In genomic region chr11:26947904-26948639, GRCh38 we compare ENCODE assay signal across 13 cellular contexts. TPM values are rescaled to one million over a fixed set of nuclear protein-coding genes. Genes with fewer than 3 reads are reported as not detected.
DNase-seq lines count a peak whose midpoint lies in the region; ATAC-seq and TF ChIP-seq lines count a peak whose summit lies in the region.
"Had no signal": no experiment of that assay in that cellular context is flagged by ENCODE, and none has a peak within 500 bp of the region (broad histone marks: within the 10 kb centered on the region; RNA-seq: fewer than 3 reads in every experiment).

No MANE protein-coding gene starts in this region.

- 56 to 74% methylated on average over 3 of the region's 3 CpGs for WGBS in sigmoid colon, 2 donors

- H3K27ac ChIP-seq in RWPE2 (ENCODE audit: poor library complexity, severe bottlenecking) (peak overlapping the region; percentile 87), sigmoid colon (peak overlapping the region; percentile 53 to 78 (median 70)), WERI-Rb-1 (no peak overlapping the region)
- H3K27ac ChIP-seq: dorsolateral prefrontal cortex had no signal

- no peaks in the 10 kb centered on the region for H3K36me3 ChIP-seq in RWPE2 (ENCODE audit: low read depth)
- no peaks in the 10 kb centered on the region for H3K36me3 ChIP-seq in sigmoid colon
- no peaks in the 10 kb centered on the region for H3K36me3 ChIP-seq in WERI-Rb-1
- H3K36me3 ChIP-seq: adrenal gland had no signal

- ATAC-seq in RWPE2 (ENCODE audit: low read depth), result peak; percentile 28
- no peak for ATAC-seq in HG03095 (IDR thresholded peaks at IDR 0.05; ENCODE audit: unreplicated experiment)
- no peak for ATAC-seq in GM21526 (IDR thresholded peaks at IDR 0.05; ENCODE audit: low FRiP score, unreplicated experiment)

- H3K27me3 ChIP-seq in RWPE2 (ENCODE audit: insufficient read depth, poor library complexity, severe bottlenecking), result no peaks in the 10 kb centered on the region
- H3K27me3 ChIP-seq in sigmoid colon, result no peaks in the 10 kb centered on the region
- peaks cover 11% of the 10 kb centered on the region for H3K27me3 ChIP-seq in WERI-Rb-1 (ENCODE audit: insufficient read depth, low read depth, severe bottlenecking)
- H3K27me3 ChIP-seq: adrenal gland, dorsolateral prefrontal cortex had no signal

- intact Hi-C loops in sigmoid colon (cut with DNase I), result loop anchor here (5.0 kb wide), 2 partner anchors 44 to 191 kb away; partner anchors contain the start of gene FIBIN

- H3K9me3 ChIP-seq in RWPE2 (ENCODE audit: severe bottlenecking) (no peaks in the 10 kb centered on the region), sigmoid colon (no peaks in the 10 kb centered on the region), WERI-Rb-1 (ENCODE audit: severe bottlenecking) (no peaks in the 10 kb centered on the region)
- H3K9me3 ChIP-seq: adrenal gland had no signal

- no peak for TF ChIP-seq CTCF in RWPE2 (IDR thresholded peaks at IDR 0.05; ENCODE audit: poor library complexity, severe bottlenecking)
- no peak for TF ChIP-seq CTCF in fibroblast of mammary gland (conservative IDR thresholded peaks at IDR 0.05; ENCODE audit: control insufficient read depth, insufficient read depth, low read depth, low read length)
- no peak for TF ChIP-seq CTCF in sigmoid colon (IDR thresholded peaks at IDR 0.05)
- TF ChIP-seq CTCF in WERI-Rb-1 (IDR thresholded peaks at IDR 0.05; ENCODE audit: low read depth, low read length), result no peak

- H3K4me1 ChIP-seq in RWPE2 (ENCODE audit: insufficient read depth, poor library complexity, severe bottlenecking) (peaks cover 30% of the 10 kb centered on the region), sigmoid colon (peaks cover 0 to 60% (median 37%) of the 10 kb centered on the region in 4 donors)
- H3K4me1 ChIP-seq: adrenal gland had no signal

- TF ChIP-seq EP300 in sigmoid colon (IDR thresholded peaks at IDR 0.05), result no peak

- DNase-seq in EH (ENCODE audit: low read depth) (peak; percentile 81), RWPE2 (ENCODE audit: low spot score) (no peak), fibroblast of mammary gland (ENCODE audit: low read depth) (peak; percentile 85), sigmoid colon (no peak), NCI-H526 (lab: John Stamatoyannopoulos, UW) (no peak), WERI-Rb-1 (no peak)
- DNase-seq: activated T-cell treated with anti-CD3 and anti-CD28 coated beads, Interleukin-2, amount 50 U/mL, for 48 hours; dorsolateral prefrontal cortex had no signal

- H3K4me3 ChIP-seq in RWPE2 (ENCODE audit: severe bottlenecking), result no peak overlapping the region
- H3K4me3 ChIP-seq in fibroblast of mammary gland (ENCODE audit: control insufficient read depth, low read depth, low read length), result no peak overlapping the region
- H3K4me3 ChIP-seq in sigmoid colon, result no peak overlapping the region
- no peak overlapping the region for H3K4me3 ChIP-seq in WERI-Rb-1 (ENCODE audit: low read depth, low read length)
- H3K4me3 ChIP-seq: adrenal gland, dorsolateral prefrontal cortex, skin epidermis had no signal

- no peak for TF ChIP-seq POLR2A in sigmoid colon (IDR thresholded peaks at IDR 0.05)

RNA-seq across cellular contexts. Expression of gene FIBIN, which starts 45.8 kb away (rescaled TPM):
- total RNA-seq in sigmoid colon, result 10 to 100 TPM; 29.1 to 54.6 (median 34.1) TPM
- 1 to 10 TPM in 2 of 3 donors, under 1 TPM in 1; 0.46 to 6.0 (median 4.6) TPM for polyA plus RNA-seq in sigmoid colon
- total RNA-seq: T-helper 1 cell treated with Interleukin-12 subunit alpha and Interleukin-12 subunit beta and Interleukin-4 antibody, amounts not matched to agents 30 ng/mL and 1 ng/mL, for 36 hours had no signal

Comparison
In these comparisons a context has a peak if more than half of its experiments do, and no peak if none do; other contexts are left out.
1. DNase-seq: peak in EH (single experiment) and fibroblast of mammary gland (single experiment); none in RWPE2 (single experiment), sigmoid colon (single experiment), NCI-H526 (0 of 2) and WERI-Rb-1 (single experiment).